8 cellular contexts compared by ENCODE assay signal in genomic region chr2:74507145-74507925, GRCh38. TPM values are rescaled to one million over a fixed set of nuclear protein-coding genes. Genes with fewer than 3 reads are reported as not detected.
DNase-seq lines count a peak whose midpoint lies in the region; ATAC-seq and TF ChIP-seq lines count a peak whose summit lies in the region.

Gene PCGF1 (minus strand): TSS chr2:74507695. CDS start chr2:74507668, 27 bp downstream.

- H3K36me3 Mint-ChIP-seq in CD14-positive monocyte, result peaks cover 25 to 36% of the 10 kb centered on the region in 2 donors

- H3K4me3 ChIP-seq in left lung, result peak within 1 kb of the TSS; percentile 52 to 79

- peak within 1 kb of the TSS; percentile 96 to 100 for H3K4me3 Mint-ChIP-seq in CD14-positive monocyte

- peak; percentile 96 for DNase-seq in CD14-positive monocyte (ENCODE audit: low spot score)
- peak; percentile 98 for DNase-seq in NCI-H748 (lab: John Stamatoyannopoulos, UW; ENCODE audit: unreplicated experiment)
- peak; percentile 99 for DNase-seq in activated CD4-positive, alpha-beta T cell treated with anti-CD3 and anti-CD28 coated beads, Interleukin-2, amount 50 U/mL, for 1 hour
- peak; percentile 99 for DNase-seq in dedifferentiated amniotic fluid mesenchymal stem cell (ENCODE audit: extremely low spot score)
- DNase-seq in left lung, result peak; percentile 96 to 99
- DNase-seq in stimulated activated CD4-positive, alpha-beta T cell treated with anti-CD3 and anti-CD28 coated beads, Interleukin-2, amount 100 ng/mL, for 48 hours, result peak; percentile 96 to 99

- H3K27me3 ChIP-seq in left lung, result peaks cover 34 to 57% of the 10 kb centered on the region in 2 donors

- ATAC-seq in GM19351 (IDR thresholded peaks at IDR 0.05; ENCODE audit: unreplicated experiment) (peak; percentile 90), HG03521 (IDR thresholded peaks at IDR 0.05; ENCODE audit: unreplicated experiment) (peak; percentile 91), left lung (peak; percentile 91)

- H3K27ac Mint-ChIP-seq in CD14-positive monocyte, result peak within 1 kb of the TSS; percentile 98 to 100 (median 100)

- H3K27me3 Mint-ChIP-seq in CD14-positive monocyte (ENCODE audit: low read depth in 3 of 3), result peaks cover 37 to 57% (median 44%) of the 10 kb centered on the region in 3 donors

- H3K4me1 ChIP-seq in left lung, result peaks cover 24 to 52% of the 10 kb centered on the region in 2 donors

- TF ChIP-seq CTCF in CD14-positive monocyte (IDR thresholded peaks at IDR 0.05), result no peak
- peak in 1 of 2 donors; percentile 32 for TF ChIP-seq CTCF in left lung (IDR thresholded peaks at IDR 0.05)

- intact Hi-C loops in CD14-positive monocyte (cut with micrococcal nuclease) (loop anchor here in 1 of 2 donors (1.0 kb wide), 1 partner anchor 22 kb away; the partner anchor contains the start of genes AUP1 and HTRA2), left lung (cut with DNase I) (no loop called here)

- peaks cover 0 to 18% of the 10 kb centered on the region in 2 donors for H3K36me3 ChIP-seq in left lung

- H3K9me3 Mint-ChIP-seq in CD14-positive monocyte, result peaks cover 0 to 12% (median 8%) of the 10 kb centered on the region in 7 donors

- peak within 1 kb of the TSS; percentile 98 for H3K27ac ChIP-seq in left lung

- no peaks in the 10 kb centered on the region for H3K9me3 ChIP-seq in left lung

- peaks cover 59% of the 10 kb centered on the region for H3K4me1 Mint-ChIP-seq in CD14-positive monocyte

RNA-seq across cellular contexts. Expression of gene PCGF1, which starts in this region (rescaled TPM):
- polyA plus RNA-seq in CD14-positive monocyte, result 10 to 100 TPM; 18.0 to 20.5 TPM
- 10 to 100 TPM; 27.1 to 33.6 TPM for total RNA-seq in left lung

Comparison
In these comparisons a context has a peak if more than half of its experiments do, and no peak if none do; other contexts are left out.
1. Peak in every context shown above with its lines: DNase-seq, ATAC-seq, H3K4me3 ChIP-seq and H3K27ac ChIP-seq.